Comparison of ENCODE assay signal across 1 cellular context in the genomic region with DNA sequence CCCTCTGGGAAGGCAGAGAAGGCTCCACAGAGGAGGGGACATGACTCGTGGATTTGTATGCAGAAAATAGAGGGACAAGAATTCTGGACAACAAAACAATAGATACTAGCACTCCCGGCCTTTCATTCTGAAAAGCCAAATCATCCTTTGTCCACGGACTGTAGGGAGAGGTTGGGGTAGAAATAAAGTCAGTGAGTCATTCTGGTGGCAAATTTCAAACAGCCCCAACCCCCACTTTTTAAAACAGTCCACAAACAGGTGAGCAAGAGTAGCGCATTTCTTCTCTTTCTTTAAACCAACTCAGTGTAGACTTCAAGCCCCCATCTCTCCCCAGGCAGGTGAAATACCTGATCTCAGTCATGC.
TF ChIP-seq lines count a peak whose summit lies in the region.

No MANE protein-coding gene starts in this region.

TF ChIP-seq in GM23338, 12 proteins besides CTCF, POLR2A, EP300 and RAD21 (continued from another document):
- TF ChIP-seq EZH2 (IDR thresholded peaks at IDR 0.05; ENCODE audit: low read depth, unreplicated experiment) (no peak), POLR2AphosphoS5 (IDR thresholded peaks at IDR 0.05; ENCODE audit: low read depth) (no peak)
